In the genomic region with DNA sequence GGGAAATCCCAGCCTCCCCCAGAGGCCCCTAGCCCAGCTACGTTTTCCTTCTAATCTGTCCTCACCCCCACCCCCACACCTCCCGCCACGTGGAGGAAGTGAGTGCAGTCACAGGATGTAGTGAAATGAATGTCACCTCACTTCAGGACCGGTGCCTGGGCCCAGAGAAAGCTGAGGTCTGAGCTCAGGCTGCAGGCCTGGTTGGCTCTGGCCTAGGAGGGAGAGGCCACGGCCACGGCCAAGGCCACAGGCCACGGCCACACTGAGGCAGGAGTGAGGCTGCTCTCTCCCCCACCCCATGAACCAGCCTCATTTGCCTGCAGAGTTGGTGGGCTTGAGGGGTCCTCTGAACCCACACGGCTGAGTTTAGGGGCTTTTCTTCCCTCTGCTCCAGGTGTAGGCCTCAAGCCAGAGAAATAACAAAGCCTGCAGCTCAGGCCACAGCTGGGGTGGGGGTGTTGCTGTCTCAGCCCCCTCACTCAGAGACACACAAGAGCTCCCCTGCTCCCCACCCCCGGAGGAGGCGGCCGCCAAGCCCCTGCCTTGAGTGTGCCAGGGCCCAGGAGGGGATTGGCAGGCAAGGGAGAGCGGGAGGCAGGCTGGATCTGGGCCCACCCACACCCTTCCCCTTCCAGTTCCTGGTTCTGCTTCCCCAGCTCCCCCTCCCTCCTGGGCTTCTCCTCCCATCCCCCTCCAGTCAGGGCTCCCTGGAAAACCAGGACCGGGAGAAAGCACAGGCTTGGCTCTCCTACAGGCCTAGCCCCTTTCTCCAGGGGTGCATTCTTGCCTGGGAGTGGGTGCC, we compare ENCODE assay signal across 8 cellular contexts. TPM values are rescaled to one million over a fixed set of nuclear protein-coding genes. Genes with fewer than 3 reads are reported as not detected.
DNase-seq lines count a peak whose midpoint lies in the region; ATAC-seq and TF ChIP-seq lines count a peak whose summit lies in the region.

No MANE protein-coding gene starts in this region.

- peak in 1 of 2 donors; percentile 34 for TF ChIP-seq POLR2A in heart left ventricle (IDR thresholded peaks at IDR 0.05)

- intact Hi-C loops in heart left ventricle (cut with DNase I) = loop anchor here in 1 of 10 donors (5.0 kb wide), 1 partner anchor 63 kb away; no protein-coding TSS in a partner anchor

- H3K4me3 ChIP-seq in heart left ventricle (peak overlapping the region in 5 of 12 donors; percentile 2 to 20 (median 14)), skin epidermis (no peak overlapping the region)

- H3K27me3 ChIP-seq in heart left ventricle = no peaks in the 10 kb centered on the region

- DNase-seq in NCI-H510A treated with DMSO at 0.1 percent for 48 hours (lab: John Stamatoyannopoulos, UW) (peak; percentile 22), heart left ventricle (peak; percentile 79 to 85 (median 85)), HCEC 1CT (no peak)
- DNase-seq in activated T-cell treated with anti-CD3 and anti-CD28 coated beads, Interleukin-2, amount 50 U/mL, for 48 hours = peak; percentile 93 to 96

- no peak for TF ChIP-seq CTCF in heart left ventricle (IDR thresholded peaks at IDR 0.05)

- 8 to 28% (median 13%) methylated on average over 8 to 13 of the region's 13 CpGs for WGBS in heart left ventricle, 4 donors

- ATAC-seq in GM18502 (IDR thresholded peaks at IDR 0.05; ENCODE audit: poor library complexity, unreplicated experiment) (peak; percentile 90), HG02798 (IDR thresholded peaks at IDR 0.05; ENCODE audit: poor library complexity, unreplicated experiment) (peak; percentile 76), heart left ventricle (peak; percentile 17 to 83 (median 53)), GM21528 (IDR thresholded peaks at IDR 0.05; ENCODE audit: low FRiP score, unreplicated experiment) (no peak)

- no peaks in the 10 kb centered on the region for H3K9me3 ChIP-seq in heart left ventricle

- peaks cover 0 to 24% (median 5%) of the 10 kb centered on the region in 9 donors for H3K36me3 ChIP-seq in heart left ventricle

- H3K27ac ChIP-seq in heart left ventricle (peak overlapping the region; percentile 64 to 91 (median 82)), skin epidermis (peak overlapping the region in 20 of 21 experiments; percentile 9 to 83 (median 72))

- peaks cover 3 to 71% (median 61%) of the 10 kb centered on the region in 12 donors for H3K4me1 ChIP-seq in heart left ventricle

RNA-seq across cellular contexts. Expression of gene DNMT3A, which starts 27.0 kb away (rescaled TPM):
- total RNA-seq in heart left ventricle = 10 to 100 TPM in 8 of 9 donors, 1 to 10 TPM in 1; 3.5 to 26.0 (median 18.6) TPM
- 1 to 10 TPM; 9.1 to 9.2 TPM for polyA plus RNA-seq in heart left ventricle
